ENCODE assay signal across 12 cellular contexts in the genomic region with DNA sequence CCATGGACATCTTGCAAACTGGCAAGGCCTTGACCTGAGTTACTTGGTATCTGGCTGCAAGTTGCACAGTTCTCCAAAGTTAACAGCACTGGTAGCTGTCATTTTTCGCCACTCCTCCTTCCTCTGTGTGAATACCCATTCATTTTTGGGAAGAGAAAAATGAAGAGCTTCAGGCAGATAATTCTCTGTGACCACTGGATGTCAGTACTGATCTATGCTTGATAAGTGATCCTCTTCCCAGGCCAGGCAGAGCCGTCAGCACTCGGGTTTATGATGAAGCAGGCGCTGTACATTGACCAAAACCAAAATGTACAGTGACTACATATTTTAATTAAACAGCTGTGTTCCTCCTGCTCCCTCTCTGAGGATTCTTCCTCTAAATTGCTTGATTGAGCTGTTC. TPM values are rescaled to one million over a fixed set of nuclear protein-coding genes. Genes with fewer than 3 reads are reported as not detected.
A peak's percentile ranks its signal among the peaks of the same experiment; 100 is the strongest.
DNase-seq lines count a peak whose midpoint lies in the region; ATAC-seq and TF ChIP-seq lines count a peak whose summit lies in the region.
"Had no signal": no experiment of that assay in that cellular context is flagged by ENCODE, and none has a peak within 500 bp of the region (broad histone marks: within the 10 kb centered on the region; RNA-seq: fewer than 3 reads in every experiment).

No MANE protein-coding gene starts in this region.

- DNase-seq in DND-41 (no peak), MV-4-11 (lab: John Stamatoyannopoulos, UW) (peak; percentile 78), cardiac fibroblast (ENCODE audit: low read depth in 2 of 2) (peak in 1 of 2 donors; percentile 36), activated gamma-delta T cell (lab: John Stamatoyannopoulos, UW) (no peak), right cardiac atrium (no peak)
- no peak for DNase-seq in activated CD4-positive, alpha-beta T cell treated with anti-CD3 and anti-CD28 coated beads for 1 hour
- DNase-seq: GDM1, NCI-H1436 treated with DMSO at 0.1 percent for 48 hours, psoas muscle, T-helper 1 cell had no signal

- H3K79me2 ChIP-seq in DND-41 (ENCODE audit: insufficient read depth, low read length) (no peaks in the 10 kb centered on the region), neural cell (replicated peaks; ENCODE audit: insufficient read depth, low read length) (no peaks in the 10 kb centered on the region)

- H3K27me3 ChIP-seq in DND-41 (ENCODE audit: insufficient read depth, low read length, poor library complexity) = no peaks in the 10 kb centered on the region
- H3K27me3 ChIP-seq in neural cell (ENCODE audit: insufficient read depth, low read depth, low read length) = no peaks in the 10 kb centered on the region
- no peaks in the 10 kb centered on the region for H3K27me3 ChIP-seq in right cardiac atrium (ENCODE audit: control insufficient read depth, insufficient read depth)

- H4K20me1 ChIP-seq in DND-41 (ENCODE audit: insufficient read depth, low read length) = no peaks in the 10 kb centered on the region
- H4K20me1 ChIP-seq in neural cell (ENCODE audit: insufficient read depth) = no peaks in the 10 kb centered on the region

- H3K9ac ChIP-seq in DND-41 (ENCODE audit: low read depth, low read length) (no peak overlapping the region), neural cell (ENCODE audit: low read length) (no peak overlapping the region)

- H3K27ac ChIP-seq in DND-41 (ENCODE audit: low read length) = no peak overlapping the region
- no peak overlapping the region for H3K27ac ChIP-seq in neural cell (ENCODE audit: low read length)
- no peak overlapping the region for H3K27ac ChIP-seq in right cardiac atrium (ENCODE audit: low read length)
- H3K27ac ChIP-seq: psoas muscle had no signal

- H3K4me2 ChIP-seq in DND-41 (ENCODE audit: insufficient read depth, low read length) (no peak overlapping the region), neural cell (ENCODE audit: low read length) (no peak overlapping the region)

- TF ChIP-seq CTCF in DND-41 (IDR thresholded peaks at IDR 0.05; ENCODE audit: borderline replicate concordance, extremely low read depth, low read length, poor library complexity, severe bottlenecking) (peak; percentile 5), cardiac fibroblast (IDR thresholded peaks at IDR 0.05; ENCODE audit: low read depth, low read length) (peak; percentile 9), neural cell (IDR thresholded peaks at IDR 0.05; ENCODE audit: poor library complexity, severe bottlenecking) (peak; percentile 22)

- H3K9me2 ChIP-seq in neural cell (ENCODE audit: insufficient read depth, low read length) = no peaks in the 10 kb centered on the region

- H3F3A ChIP-seq in neural cell (ENCODE audit: insufficient read depth, low read length, poor library complexity, severe bottlenecking) = no peaks in the 10 kb centered on the region

- TF ChIP-seq EP300 in neural cell (conservative IDR thresholded peaks at IDR 0.05; ENCODE audit: poor library complexity, severe bottlenecking) = no peak

- 77% methylated on average over 4 of the region's 4 CpGs for WGBS in right cardiac atrium

- no peaks in the 10 kb centered on the region for H3K4me1 ChIP-seq in DND-41 (ENCODE audit: insufficient read depth, low read length)
- no peaks in the 10 kb centered on the region for H3K4me1 ChIP-seq in right cardiac atrium (ENCODE audit: control insufficient read depth, insufficient read depth, low read length)
- H3K4me1 ChIP-seq: psoas muscle had no signal

- H3K4me3 ChIP-seq in DND-41 (ENCODE audit: low read depth in 1 of 2, low read length in 2 of 2) (no peak overlapping the region), cardiac fibroblast (replicated peaks in 1 of 2; ENCODE audit: low read depth in 2 of 2, low read length in 2 of 2) (no peak overlapping the region), neural cell (ENCODE audit: low read length) (no peak overlapping the region), right cardiac atrium (ENCODE audit: low read length) (no peak overlapping the region)
- H3K4me3 ChIP-seq: psoas muscle had no signal

- H2AFZ ChIP-seq in DND-41 (ENCODE audit: low read depth, low read length) = no peak overlapping the region
- H2AFZ ChIP-seq in neural cell (ENCODE audit: low read depth, low read length) = no peak overlapping the region

- H3K9me3 ChIP-seq in DND-41 (ENCODE audit: insufficient read depth, low read length, severe bottlenecking) = no peaks in the 10 kb centered on the region
- no peaks in the 10 kb centered on the region for H3K9me3 ChIP-seq in neural cell (ENCODE audit: low read length)
- no peaks in the 10 kb centered on the region for H3K9me3 ChIP-seq in right cardiac atrium (ENCODE audit: control insufficient read depth, low read length)
- H3K9me3 ChIP-seq: psoas muscle had no signal

- intact Hi-C loops in right cardiac atrium (cut with DNase I) = no loop called here

- ATAC-seq in DND-41 (ENCODE audit: insufficient read depth, low read depth) (no peak), GM19452 (IDR thresholded peaks at IDR 0.05; ENCODE audit: unreplicated experiment) (no peak), right cardiac atrium (no peak)
- ATAC-seq: psoas muscle had no signal

- peak; percentile 25 for TF ChIP-seq RAD21 in neural cell (conservative IDR thresholded peaks at IDR 0.05)

- H3K36me3 ChIP-seq in DND-41 (ENCODE audit: insufficient read depth, low read length) = no peaks in the 10 kb centered on the region
- H3K36me3 ChIP-seq in neural cell (ENCODE audit: insufficient read depth, low read length) = no peaks in the 10 kb centered on the region

TF ChIP-seq in neural cell, 6 proteins besides CTCF, POLR2A, EP300 and RAD21:
- TF ChIP-seq EZH2 (IDR thresholded peaks at IDR 0.05; ENCODE audit: borderline replicate concordance, insufficient read depth, low read length, poor library complexity, severe bottlenecking) (no peak), SMC3 (conservative IDR thresholded peaks at IDR 0.05; ENCODE audit: poor library complexity) (peak; percentile 14)

RNA-seq across cellular contexts. Expression of gene PDZD8, which starts 55.9 kb away (rescaled TPM):
- polyA plus RNA-seq in neural cell (16.3 and 17.1 TPM in 2 replicates), right cardiac atrium (3.7 TPM)
- 46.3 and 48.7 TPM in 2 replicates for polyA minus RNA-seq in neural cell
- total RNA-seq in right cardiac atrium = 10 to 100 TPM; 17.5 to 25.9 (median 24.4) TPM
